In the genomic region with DNA sequence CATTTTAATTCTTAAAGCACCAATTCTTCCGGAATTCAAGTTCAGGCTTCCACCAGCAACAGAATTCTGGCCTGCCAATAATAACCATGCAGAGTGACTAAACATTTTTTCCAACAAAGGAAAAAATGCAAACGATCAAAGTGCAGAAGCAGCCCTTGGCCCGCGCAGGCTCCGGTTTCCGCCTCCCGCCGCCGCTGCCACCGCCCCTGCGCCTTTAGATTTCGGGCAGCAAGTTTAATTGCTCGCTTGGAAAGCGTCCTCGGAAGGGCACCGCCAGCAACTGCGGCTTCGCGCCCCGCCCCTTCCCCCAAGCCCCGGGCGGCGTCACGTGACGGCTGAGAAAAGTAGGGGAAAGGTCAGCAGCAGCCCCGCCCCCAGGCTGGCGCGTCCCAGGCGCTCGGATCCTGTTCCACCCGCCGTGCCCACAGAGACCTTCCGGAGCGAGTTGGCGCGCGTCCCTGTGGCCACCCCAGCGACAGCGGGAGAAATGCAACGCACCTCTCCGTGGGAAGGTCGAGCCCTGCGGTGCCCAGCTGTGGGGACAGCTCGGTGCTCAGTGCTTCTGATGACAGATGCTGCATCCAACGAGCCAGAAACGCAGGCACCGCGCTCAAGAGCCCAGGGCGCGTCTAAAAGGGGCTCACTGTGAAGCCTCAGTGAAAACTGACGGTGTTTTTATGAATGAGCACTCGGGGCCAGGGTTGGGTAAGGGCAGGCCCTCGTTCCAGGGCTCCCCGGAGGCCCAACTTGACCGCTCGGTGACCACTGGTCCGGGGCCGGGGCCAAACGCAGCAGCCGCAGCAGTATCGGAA, we compare ENCODE assay signal across 8 cellular contexts. TPM values are rescaled to one million over a fixed set of nuclear protein-coding genes. Genes with fewer than 3 reads are reported as not detected.
DNase-seq lines count a peak whose midpoint lies in the region; ATAC-seq and TF ChIP-seq lines count a peak whose summit lies in the region.

No MANE protein-coding gene starts in this region.

- H3K4me1 ChIP-seq in iPS DF 6.9 (ENCODE audit: control insufficient read depth, insufficient read depth, low read length): peaks cover 3% of the 10 kb centered on the region; the same call in 1 of the 2 replicates
- peaks cover 0 to 83% (median 71%) of the 10 kb centered on the region in 4 donors for H3K4me1 ChIP-seq in sigmoid colon

- H3K27me3 ChIP-seq in iPS DF 6.9 (ENCODE audit: control insufficient read depth, insufficient read depth, low read length): peaks cover 24% of the 10 kb centered on the region
- H3K27me3 ChIP-seq in sigmoid colon: no peaks in the 10 kb centered on the region

- H3K36me3 Mint-ChIP-seq in brain: no peaks in the 10 kb centered on the region

- no peaks in the 10 kb centered on the region for H3K36me3 ChIP-seq in iPS DF 6.9 (ENCODE audit: control insufficient read depth, insufficient read depth, low read length)
- no peaks in the 10 kb centered on the region for H3K36me3 ChIP-seq in sigmoid colon

- H3K27ac ChIP-seq in iPS DF 6.9 (ENCODE audit: low read length) (no peak overlapping the region), sigmoid colon (peak overlapping the region; percentile 94 to 98 (median 95))

- DNase-seq in GM10248 (ENCODE audit: extremely low spot score) (peak; percentile 89), NCI-H2107 (lab: John Stamatoyannopoulos, UW) (peak; percentile 56), UCSD-AML1 (lab: John Stamatoyannopoulos, UW; ENCODE audit: unreplicated experiment) (peak; percentile 98), iPS DF 6.9 (ENCODE audit: low read depth, low spot score) (peak; percentile 66), sigmoid colon (peak; percentile 98)

- H3K27ac Mint-ChIP-seq in brain: peak overlapping the region; percentile 76 to 91 (median 90)

- CTCF ChIA-PET in GM10248 (lab: Yijun Ruan, JAX): no interaction called here

- TF ChIP-seq CTCF in GM10248 (IDR thresholded peaks at IDR 0.05; ENCODE audit: control extremely low read depth, extremely low read depth, low read depth, missing control alignments) (no peak), brain (conservative IDR thresholded peaks at IDR 0.05) (no peak), sigmoid colon (IDR thresholded peaks at IDR 0.05) (no peak)

- POLR2A ChIA-PET in GM10248 (lab: Yijun Ruan, JAX): no interaction called here

- TF ChIP-seq EP300 in sigmoid colon (IDR thresholded peaks at IDR 0.05): peak in 2 of 4 donors; percentile 58 to 91

- WGBS in iPS DF 6.9 (ENCODE audit: insufficient coverage, insufficient read length): no CpG with 5 or more reads among the region's 61 CpGs
- 1% methylated on average over 61 of the region's 61 CpGs for WGBS in sigmoid colon, 2 donors

- H3K9me3 ChIP-seq in iPS DF 6.9 (ENCODE audit: control insufficient read depth, insufficient read depth, low read length) (no peaks in the 10 kb centered on the region), sigmoid colon (no peaks in the 10 kb centered on the region)

- H3K4me3 Mint-ChIP-seq in brain: peak overlapping the region; percentile 82 to 87 (median 86)

- ATAC-seq in HG02763 (IDR thresholded peaks at IDR 0.05; ENCODE audit: unreplicated experiment) (peak; percentile 50), HG03108 (IDR thresholded peaks at IDR 0.05; ENCODE audit: unreplicated experiment) (no peak)

- peaks cover 0 to 3% (median 2%) of the 10 kb centered on the region in 5 experiments for H3K9me3 Mint-ChIP-seq in brain

- H3K4me3 ChIP-seq in iPS DF 6.9 (ENCODE audit: low read length) (peak overlapping the region; percentile 39; the same call in 1 of the 2 replicates), sigmoid colon (peak overlapping the region; percentile 43 to 89 (median 81))

- intact Hi-C loops in sigmoid colon (cut with DNase I): no loop called here

- peak in 1 of 2 donors; percentile 24 for TF ChIP-seq POLR2A in sigmoid colon (IDR thresholded peaks at IDR 0.05)

- peaks cover 42% of the 10 kb centered on the region for H3K4me1 Mint-ChIP-seq in brain

- peaks cover 50% of the 10 kb centered on the region for H3K27me3 Mint-ChIP-seq in brain

RNA-seq across cellular contexts. Expression of a gene that starts 2.5 kb away (rescaled TPM):
- polyA plus RNA-seq in brain (ENCODE audit: insufficient read depth, low read depth, low replicate concordance) (41.2 TPM), sigmoid colon (10 to 100 TPM; 12.0 to 56.5 (median 22.0) TPM)
- 10 to 100 TPM; 31.6 to 87.8 (median 50.4) TPM for total RNA-seq in sigmoid colon
